ENCODE assay signal across 19 cellular contexts in the genomic region with DNA sequence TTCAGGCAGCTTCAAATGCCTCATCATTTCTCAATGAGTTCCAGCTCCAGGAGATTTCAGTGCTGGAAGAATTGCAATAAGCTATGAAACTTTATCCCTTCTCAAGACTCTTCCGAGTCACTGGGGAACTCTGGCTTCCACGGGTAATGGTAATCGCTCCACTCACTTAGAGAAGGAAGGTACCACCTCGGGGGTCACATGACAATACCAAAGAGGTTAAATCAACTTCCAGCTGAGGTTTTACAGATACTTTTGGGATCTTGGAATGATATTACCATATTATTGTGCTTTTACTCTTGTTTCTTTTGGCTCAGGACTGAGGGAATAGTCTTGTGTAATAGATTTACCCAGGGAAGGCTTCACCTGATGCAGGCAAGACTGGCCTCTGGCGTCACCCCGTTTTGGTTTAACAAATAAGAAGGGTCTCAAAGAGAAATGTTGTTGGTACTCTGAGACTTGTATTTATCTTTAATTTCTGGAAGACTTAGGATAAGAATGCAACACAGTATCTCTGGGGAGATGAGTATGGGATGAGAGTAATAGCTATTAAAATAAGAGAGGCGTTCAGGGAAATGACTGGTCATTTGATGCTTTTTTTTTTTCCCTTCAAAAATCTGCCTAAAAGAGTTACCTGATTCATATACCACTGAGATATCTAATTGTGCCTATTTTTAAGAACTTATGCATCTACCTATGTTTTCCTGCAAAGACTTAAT.
A peak's percentile ranks its signal among the peaks of the same experiment; 100 is the strongest.
DNase-seq lines count a peak whose midpoint lies in the region; ATAC-seq, FAIRE-seq and TF ChIP-seq lines count a peak whose summit lies in the region.
"Had no signal": no experiment of that assay in that cellular context is flagged by ENCODE, and none has a peak within 500 bp of the region (broad histone marks: within the 10 kb centered on the region; RNA-seq: fewer than 3 reads in every experiment).

No MANE protein-coding gene starts in this region.

- no peak for TF ChIP-seq CTCF in H1 (IDR thresholded peaks at IDR 0.05; ENCODE audit: control extremely low read depth in 1 of 3, insufficient read depth in 1 of 3, low read depth in 1 of 3, low read length in 3 of 3)
- no peak for TF ChIP-seq CTCF in osteoblast (IDR thresholded peaks at IDR 0.05; ENCODE audit: extremely low read depth, low read depth, low read length)
- TF ChIP-seq CTCF in right lobe of liver (IDR thresholded peaks at IDR 0.05), result no peak

- intact Hi-C loops in right lobe of liver (cut with DNase I), result no loop called here
- intact Hi-C loops in aorta (cut with DNase I), result no loop called here

- H2BK20ac ChIP-seq in H1 (ENCODE audit: low read length), result no peak overlapping the region

- no peak overlapping the region for H4K8ac ChIP-seq in H1 (ENCODE audit: extremely low read depth, insufficient read depth, low read length)

- H2AFZ ChIP-seq in H1 (ENCODE audit: low read length), result peak overlapping the region; percentile 55; the same call in 1 of the 2 replicates
- peak overlapping the region; percentile 13 for H2AFZ ChIP-seq in osteoblast (ENCODE audit: low read length)

- no peak overlapping the region for H3K9ac ChIP-seq in H1 (replicated peaks in 1 of 4; ENCODE audit: extremely low read depth in 1 of 4, low read depth in 3 of 4, low read length in 3 of 4)

- no peak for FAIRE-seq in H1 (lab: Jason Lieb, UNC)
- FAIRE-seq: kidney had no signal

- WGBS in H1 (ENCODE audit: extremely low coverage in 1 of 2, insufficient coverage in 1 of 2, insufficient read length in 1 of 2, insufficient replicate concordance in 2 of 2, low coverage in 1 of 2, low lambda C conversion rate in 2 of 2, missing lambda C conversion rate in 1 of 2), 2 experiments, result 94% methylated on average over 7 of the region's 7 CpGs; no CpG with 5 or more reads in 1 of the 2 experiments
- WGBS in right lobe of liver (ENCODE audit: insufficient coverage, low coverage, low lambda C conversion rate, missing lambda C conversion rate), result 77% methylated on average over 7 of the region's 7 CpGs
- WGBS in aorta, 2 donors, result 92 to 93% methylated on average over 7 of the region's 7 CpGs

- H3K23ac ChIP-seq in H1 (ENCODE audit: insufficient read length), result no peak overlapping the region

- no peaks in the 10 kb centered on the region for H3K23me2 ChIP-seq in H1 (ENCODE audit: low read depth, low read length)

- no peak for TF ChIP-seq EP300 in H1 (IDR thresholded peaks at IDR 0.05; ENCODE audit: borderline replicate concordance in 1 of 2, low read depth in 2 of 2, low read length in 2 of 2)

- no peak overlapping the region for H3K14ac ChIP-seq in H1 (ENCODE audit: insufficient read length)

- no peak overlapping the region for H2BK15ac ChIP-seq in H1 (ENCODE audit: low read length)

- CTCF ChIA-PET in H1 (lab: Charles Lee; ENCODE audit: partially characterized antibody), result interaction anchor here (1.5 kb wide), 1 partner anchor 9 kb away, joined by 3 read pairs; no protein-coding TSS in a partner anchor

- H2BK12ac ChIP-seq in H1 (ENCODE audit: low read depth, low read length), result no peak overlapping the region

- ATAC-seq in right lobe of liver (no peak), aorta (ENCODE audit: low FRiP score) (no peak)
- ATAC-seq: upper lobe of right lung had no signal

- H3K79me2 ChIP-seq in H1 (ENCODE audit: control insufficient read depth in 1 of 2, insufficient read depth in 2 of 2, low read length in 2 of 2) (no peaks in the 10 kb centered on the region), osteoblast (ENCODE audit: insufficient read depth, low read length) (no peaks in the 10 kb centered on the region)

- H3K27me3 ChIP-seq in MG63, result no peaks in the 10 kb centered on the region
- no peaks in the 10 kb centered on the region for H3K27me3 ChIP-seq in H1 (replicated peaks in 1 of 4; ENCODE audit: control insufficient read depth in 3 of 4, extremely low read depth in 1 of 4, insufficient read depth in 3 of 4, low read length in 3 of 4)
- H3K27me3 ChIP-seq in osteoblast (ENCODE audit: insufficient read depth, low read length), result no peaks in the 10 kb centered on the region
- H3K27me3 ChIP-seq in right lobe of liver, result no peaks in the 10 kb centered on the region
- no peaks in the 10 kb centered on the region for H3K27me3 ChIP-seq in aorta (ENCODE audit: control insufficient read depth in 1 of 2, insufficient read depth in 2 of 2, low read length in 1 of 2)
- H3K27me3 ChIP-seq: upper lobe of right lung had no signal

- H3K4me3 ChIP-seq in MG63 (no peak overlapping the region), H1 (ENCODE audit: extremely low read depth in 1 of 4, insufficient read depth in 2 of 4, low read depth in 3 of 4, low read length in 4 of 4) (no peak overlapping the region), osteoblast (ENCODE audit: insufficient read depth, low read length) (peak overlapping the region; percentile 34), right lobe of liver (no peak overlapping the region), aorta (ENCODE audit: low read length in 2 of 2) (no peak overlapping the region)
- H3K4me3 ChIP-seq: upper lobe of right lung had no signal

- no peaks in the 10 kb centered on the region for H3K79me1 ChIP-seq in H1 (ENCODE audit: low read depth, low read length)

- no peak overlapping the region for H3K18ac ChIP-seq in H1 (ENCODE audit: extremely low read depth, low read length)

- no peaks in the 10 kb centered on the region for H3K36me3 ChIP-seq in MG63
- H3K36me3 ChIP-seq in H1 (ENCODE audit: control insufficient read depth in 2 of 4, insufficient read depth in 4 of 4, low read length in 3 of 4), result no peaks in the 10 kb centered on the region
- H3K36me3 ChIP-seq in osteoblast (ENCODE audit: insufficient read depth, low read length), result no peaks in the 10 kb centered on the region
- no peaks in the 10 kb centered on the region for H3K36me3 ChIP-seq in right lobe of liver
- no peaks in the 10 kb centered on the region for H3K36me3 ChIP-seq in aorta (ENCODE audit: control insufficient read depth in 1 of 2, insufficient read depth in 2 of 2, low read length in 1 of 2)
- H3K36me3 ChIP-seq: upper lobe of right lung had no signal

- H3K4me1 ChIP-seq in H1 (replicated peaks in 1 of 4; ENCODE audit: control insufficient read depth in 3 of 4, insufficient read depth in 4 of 4, low read length in 3 of 4) (peaks cover 0 to 2% (median 0%) of the 10 kb centered on the region in 4 experiments; a peak in 2 of 7 replicates), osteoblast (ENCODE audit: insufficient read depth, low read length) (peaks cover 34% of the 10 kb centered on the region), right lobe of liver (no peaks in the 10 kb centered on the region), aorta (ENCODE audit: control insufficient read depth in 1 of 2, insufficient read depth in 2 of 2, low read length in 2 of 2) (peaks cover 0 to 2% of the 10 kb centered on the region in 2 donors)
- H3K4me1 ChIP-seq: upper lobe of right lung had no signal

- peak; percentile 52 for DNase-seq in DMS114 treated with DMSO at 0.1 percent for 48 hours (lab: John Stamatoyannopoulos, UW; ENCODE audit: unreplicated experiment)
- DNase-seq in MG63, result peak; percentile 23
- no peak for DNase-seq in H1 (ENCODE audit: low read depth in 1 of 2, low spot score in 2 of 2)
- DNase-seq in osteoblast (ENCODE audit: insufficient read length, low spot score, missing footprints), result peak; percentile 10
- no peak for DNase-seq in right lobe of liver
- DNase-seq in activated CD8-positive, alpha-beta memory T cell treated with anti-CD3 and anti-CD28 coated beads, Interleukin-2, amount 50 U/mL, for 48 hours, result no peak
- DNase-seq in aorta, result no peak
- DNase-seq in Ammon's horn (ENCODE audit: low spot score), result no peak
- DNase-seq: activated CD4-positive, alpha-beta T cell treated with anti-CD3 and anti-CD28 coated beads, Interleukin-2, amount 50 U/mL, for 4 hours; CD4-positive, alpha-beta T cell; effector CD8-positive, alpha-beta T cell; H9; Karpas-422; kidney; NCI-H1930; NCI-H774; stimulated activated CD4-positive, alpha-beta T cell treated with anti-CD3 and anti-CD28 coated beads, Interleukin-2, amount 100 ng/mL, for 48 hours; T1000; upper lobe of right lung had no signal

- H4K20me1 ChIP-seq in H1 (replicated peaks in 1 of 2; ENCODE audit: control insufficient read depth in 1 of 2, insufficient read depth in 2 of 2, low read length in 2 of 2) (no peaks in the 10 kb centered on the region), osteoblast (ENCODE audit: insufficient read depth, low read length) (no peaks in the 10 kb centered on the region)

- H3K56ac ChIP-seq in H1 (replicated peaks; ENCODE audit: insufficient read length, low read depth, low read length), result no peak overlapping the region

- no peak for TF ChIP-seq RAD21 in H1 (IDR thresholded peaks at IDR 0.05 in 1 of 2, conservative IDR thresholded peaks at IDR 0.05 in 1 of 2; ENCODE audit: low read depth in 2 of 2, low read length in 2 of 2)

- H4K5ac ChIP-seq in H1 (ENCODE audit: insufficient read length, low read depth, low read length), result no peak overlapping the region

- H2BK120ac ChIP-seq in H1 (replicated peaks; ENCODE audit: low read depth, low read length), result no peak overlapping the region

- H3K27ac ChIP-seq in H1 (ENCODE audit: low read depth, low read length) (no peak overlapping the region), osteoblast (ENCODE audit: low read depth, low read length) (peak overlapping the region; percentile 73), right lobe of liver (no peak overlapping the region), aorta (ENCODE audit: low read depth in 1 of 2, low read length in 2 of 2) (no peak overlapping the region)
- H3K27ac ChIP-seq: upper lobe of right lung had no signal

- no peak overlapping the region for H2BK5ac ChIP-seq in H1 (ENCODE audit: low read depth, low read length)

- H2AK5ac ChIP-seq in H1 (ENCODE audit: low read depth, low read length), result no peak overlapping the region

- H3K9me3 ChIP-seq in MG63 (no peaks in the 10 kb centered on the region), H1 (ENCODE audit: insufficient read depth in 2 of 2, low read depth in 1 of 2, low read length in 1 of 2) (no peaks in the 10 kb centered on the region), osteoblast (ENCODE audit: low read depth, low read length) (no peaks in the 10 kb centered on the region), right lobe of liver (no peaks in the 10 kb centered on the region), aorta (ENCODE audit: control insufficient read depth, low read length) (no peaks in the 10 kb centered on the region)
- H3K9me3 ChIP-seq: upper lobe of right lung had no signal

- H4K91ac ChIP-seq in H1 (replicated peaks; ENCODE audit: insufficient read length, low read length), result no peak overlapping the region

- POLR2A ChIA-PET in H1 (lab: Charles Lee; ENCODE audit: partially characterized antibody), result interaction anchor here (0.6 to 0.8 kb wide), 2 partner anchors 345 to 496 kb away, joined by 3 read pairs; no protein-coding TSS in a partner anchor

- H3K4ac ChIP-seq in H1 (replicated peaks; ENCODE audit: insufficient read length, low read depth, low read length), result no peak overlapping the region

- no peak overlapping the region; a peak in 1 of 4 replicates for H3K4me2 ChIP-seq in H1 (ENCODE audit: insufficient read depth in 1 of 2, low read depth in 2 of 2, low read length in 2 of 2)
- H3K4me2 ChIP-seq in osteoblast (ENCODE audit: insufficient read depth, low read length), result peak overlapping the region; percentile 80

- no peak for TF ChIP-seq POLR2A in H1 (IDR thresholded peaks at IDR 0.05; ENCODE audit: control extremely low read depth in 1 of 2, low read depth in 2 of 2, low read length in 2 of 2)
- no peak for TF ChIP-seq POLR2A in right lobe of liver (IDR thresholded peaks at IDR 0.05)

TF ChIP-seq in H1, 55 proteins besides CTCF, POLR2A, EP300 and RAD21 (continues in another document):
- TF ChIP-seq TBP (IDR thresholded peaks at IDR 0.05; ENCODE audit: low read depth, low read length), result no peak

Comparison
In these comparisons a context has a peak if more than half of its experiments do, and no peak if none do; other contexts are left out.
1. DNase-seq: peak in DMS114 treated with DMSO at 0.1 percent for 48 hours (single experiment), MG63 (single experiment) and osteoblast (single experiment); none in H1 (0 of 2), right lobe of liver (0 of 3), activated CD8-positive, alpha-beta memory T cell treated with anti-CD3 and anti-CD28 coated beads, Interleukin-2, amount 50 U/mL, for 48 hours (single experiment), aorta (0 of 2) and Ammon's horn (single experiment).